In genomic region chr9:133342083-133342406, GRCh38 we compare ENCODE assay signal across 14 cellular contexts. TPM values are rescaled to one million over a fixed set of nuclear protein-coding genes. Genes with fewer than 3 reads are reported as not detected.
DNase-seq lines count a peak whose midpoint lies in the region; ATAC-seq, FAIRE-seq and TF ChIP-seq lines count a peak whose summit lies in the region.
"Had no signal": no experiment of that assay in that cellular context is flagged by ENCODE, and none has a peak within 500 bp of the region (broad histone marks: within the 10 kb centered on the region; RNA-seq: fewer than 3 reads in every experiment).

No MANE protein-coding gene starts in this region.

- H4K20me1 ChIP-seq in HCT116 (ENCODE audit: insufficient read depth), result no peaks in the 10 kb centered on the region
- peaks cover 2% of the 10 kb centered on the region; the same call in 1 of the 2 replicates for H4K20me1 ChIP-seq in K562 (replicated peaks; ENCODE audit: control insufficient read depth, insufficient read depth, low read length)
- no peaks in the 10 kb centered on the region for H4K20me1 ChIP-seq in hepatocyte (ENCODE audit: insufficient read depth, poor library complexity, severe bottlenecking)

- no peaks in the 10 kb centered on the region for H3K27me3 ChIP-seq in HCT116 (ENCODE audit: insufficient read depth, low read length)
- no peaks in the 10 kb centered on the region for H3K27me3 ChIP-seq in K562 (ENCODE audit: control insufficient read depth in 2 of 2, insufficient read depth in 2 of 2, low read length in 2 of 2)
- H3K27me3 ChIP-seq in hepatocyte, result no peaks in the 10 kb centered on the region

- DNase-seq in HCT116 (ENCODE audit: low read depth, low spot score) (no peak), K562 (ENCODE audit: extremely low read depth in 1 of 4, low spot score in 3 of 4) (no peak), memory B cell (ENCODE audit: low spot score in 2 of 2) (no peak), T-cell (no peak), hepatocyte (ENCODE audit: low spot score) (no peak), NCI-H2029 treated with DMSO at 0.1 percent for 48 hours (lab: John Stamatoyannopoulos, UW) (no peak), MV-4-11 (lab: John Stamatoyannopoulos, UW) (no peak)
- DNase-seq: naive thymus-derived CD8-positive, alpha-beta T cell; NCI-H510A; stimulated activated naive CD4-positive, alpha-beta T cell treated with Interleukin-2 at 50 U/mL for 16 hours; SW 1271 had no signal

- H3K4me3 Mint-ChIP-seq in memory B cell (no peak overlapping the region), T-cell (no peak overlapping the region)

- no TSS peak for BruUV-seq in HCT116 (replicated peaks; lab: Mats Ljungman, UMichigan)
- BruUV-seq in K562 (replicated peaks; lab: Mats Ljungman, UMichigan), result no TSS peak

- H2AFZ ChIP-seq in HCT116 (ENCODE audit: low read depth, low read length, poor library complexity, severe bottlenecking) (no peak overlapping the region), K562 (ENCODE audit: low read depth, low read length) (no peak overlapping the region), hepatocyte (no peak overlapping the region)

- no peaks in the 10 kb centered on the region for H3K9me2 ChIP-seq in HCT116 (ENCODE audit: insufficient read depth)
- H3K9me2 ChIP-seq in hepatocyte (replicated peaks; ENCODE audit: insufficient read depth), result no peaks in the 10 kb centered on the region

- TF ChIP-seq CTCF in C4-2B (conservative IDR thresholded peaks at IDR 0.05) (peak; percentile 24; the same call in 1 of the 2 replicates), HCT116 (IDR thresholded peaks at IDR 0.05 in 2 of 3, conservative IDR thresholded peaks at IDR 0.05 in 1 of 3; ENCODE audit: borderline replicate concordance in 1 of 3, insufficient read depth in 1 of 3, low read depth in 2 of 3, low read length in 2 of 3) (peak in 2 of 3 experiments; percentile 50 to 66; a peak in 4 of 6 replicates), K562 (IDR thresholded peaks at IDR 0.05 in 2 of 3, conservative IDR thresholded peaks at IDR 0.05 in 1 of 3; ENCODE audit: insufficient read depth in 2 of 3, low read depth in 1 of 3, low read length in 3 of 3) (peak; percentile 24 to 43 (median 30); a peak in 3 of 6 replicates), hepatocyte (IDR thresholded peaks at IDR 0.05; ENCODE audit: poor library complexity) (no peak)

- H3K4me2 ChIP-seq in HCT116 (ENCODE audit: low read length), result no peak overlapping the region
- no peak overlapping the region for H3K4me2 ChIP-seq in K562 (ENCODE audit: insufficient read depth, low read length)
- H3K4me2 ChIP-seq in hepatocyte, result no peak overlapping the region

- H3K4me1 ChIP-seq in HCT116 (ENCODE audit: control insufficient read depth in 1 of 2, insufficient read depth in 2 of 2, low read length in 2 of 2) (peaks cover 8 to 11% of the 10 kb centered on the region in 2 experiments), K562 (replicated peaks in 1 of 2; ENCODE audit: control insufficient read depth in 2 of 2, insufficient read depth in 2 of 2, low read length in 2 of 2) (peaks cover 10 to 31% of the 10 kb centered on the region in 2 experiments; a peak in 4 of 5 replicates), hepatocyte (ENCODE audit: insufficient read depth) (no peaks in the 10 kb centered on the region)

- ATAC-seq in HCT116 (peak; percentile 72), K562 (peak; percentile 48), memory B cell (ENCODE audit: low read depth) (no peak), T-cell (replicated peaks in 1 of 4) (no peak)
- ATAC-seq: naive thymus-derived CD8-positive, alpha-beta T cell had no signal

- TF ChIP-seq RAD21 in HCT116 (IDR thresholded peaks at IDR 0.05; ENCODE audit: low read depth) (no peak), K562 (CRISPR knock-in tag; conservative IDR thresholded peaks at IDR 0.05 in 1 of 2, IDR thresholded peaks at IDR 0.05 in 1 of 2) (no peak)

- H3K27ac Mint-ChIP-seq in memory B cell (peak overlapping the region; percentile 84), T-cell (no peak overlapping the region)

- H3K27ac ChIP-seq in C4-2B, result no peak overlapping the region
- peak overlapping the region; percentile 8; the same call in 1 of the 2 replicates for H3K27ac ChIP-seq in HCT116 (ENCODE audit: low read depth, low read length)
- no peak overlapping the region for H3K27ac ChIP-seq in K562 (ENCODE audit: extremely low read depth, low read depth, low read length)
- no peak overlapping the region for H3K27ac ChIP-seq in hepatocyte

- H3K9me1 ChIP-seq in K562 (ENCODE audit: control insufficient read depth, insufficient read depth, low read length), result no peaks in the 10 kb centered on the region

- H3K36me3 Mint-ChIP-seq in memory B cell (peaks cover 31% of the 10 kb centered on the region), T-cell (peaks cover 33% of the 10 kb centered on the region)

- 78% methylated on average over 6 of the region's 12 CpGs for WGBS in K562 (ENCODE audit: insufficient coverage, low coverage, missing lambda C conversion rate)
- WGBS in hepatocyte (ENCODE audit: low lambda C conversion rate, missing lambda C conversion rate), result 82% methylated on average over 12 of the region's 12 CpGs

- H3K27me3 Mint-ChIP-seq in memory B cell (no peaks in the 10 kb centered on the region), T-cell (no peaks in the 10 kb centered on the region)
- H3K27me3 Mint-ChIP-seq: naive thymus-derived CD8-positive, alpha-beta T cell had no signal

- no peak for TF ChIP-seq EP300 in K562 (IDR thresholded peaks at IDR 0.05; ENCODE audit: low read length)

- intact Hi-C loops in HCT116 (cut with micrococcal nuclease), result no loop called here
- intact Hi-C loops in K562 (cut with micrococcal nuclease), result no loop called here

- POLR2A ChIA-PET in HCT116 (lab: Charles Lee), result interaction anchor here (1.0 kb wide), 1 partner anchor 14 kb away, joined by 4 read pairs; the partner anchor contains the start of genes SURF1 and SURF2
- POLR2A ChIA-PET in K562 (lab: Yijun Ruan, JAX), result interaction anchor here (0.5 to 1.8 kb wide), 5 partner anchors 12 to 108 kb away, joined by 3 to 5 read pairs (median 3); no protein-coding TSS in a partner anchor
- POLR2A ChIA-PET in T-cell (lab: Charles Lee), result no interaction called here

- H3K36me3 ChIP-seq in HCT116 (ENCODE audit: control insufficient read depth in 1 of 2, insufficient read depth in 2 of 2, low read length in 2 of 2) (peaks cover 33 to 45% of the 10 kb centered on the region in 2 experiments), K562 (ENCODE audit: control insufficient read depth, insufficient read depth, low read length) (peaks cover 83% of the 10 kb centered on the region), hepatocyte (replicated peaks; ENCODE audit: insufficient read depth, low read depth) (no peaks in the 10 kb centered on the region)

- H3K9ac ChIP-seq in HCT116 (ENCODE audit: low read length), result no peak overlapping the region
- H3K9ac ChIP-seq in K562 (ENCODE audit: insufficient read depth in 1 of 2, low read depth in 2 of 2, low read length in 2 of 2), result peak overlapping the region in 1 of 2 experiments; percentile 80; a peak in 1 of 4 replicates

- no peak for FAIRE-seq in K562 (lab: Jason Lieb, UNC)
- FAIRE-seq: G401.6, H54 had no signal

- in situ Hi-C loops in K562 (cut with MboI), result no loop called here

- H3K4me3 ChIP-seq in HCT116 (replicated peaks in 1 of 2; ENCODE audit: low read depth in 1 of 2, low read length in 2 of 2) (no peak overlapping the region), K562 (no peak overlapping the region), hepatocyte (no peak overlapping the region)

- H3K4me1 Mint-ChIP-seq in memory B cell (peaks cover 42% of the 10 kb centered on the region), T-cell (peaks cover 26 to 58% (median 45%) of the 10 kb centered on the region in 3 donors)

- TF ChIP-seq POLR2A in HCT116 (IDR thresholded peaks at IDR 0.05; ENCODE audit: borderline replicate concordance, extremely low read depth, insufficient read depth, insufficient read length) (no peak), K562 (conservative IDR thresholded peaks at IDR 0.05) (no peak)

- H3K9me3 ChIP-seq in HCT116 (ENCODE audit: control insufficient read depth in 1 of 2, insufficient read depth in 1 of 2, low read depth in 1 of 2, low read length in 2 of 2), result no peaks in the 10 kb centered on the region
- no peaks in the 10 kb centered on the region for H3K9me3 ChIP-seq in K562 (replicated peaks; ENCODE audit: control insufficient read depth, insufficient read depth, low read depth, low read length)
- no peaks in the 10 kb centered on the region for H3K9me3 ChIP-seq in hepatocyte (ENCODE audit: low read depth)

- H3K79me2 ChIP-seq in HCT116 (ENCODE audit: insufficient read depth, low read length) (peaks cover 19% of the 10 kb centered on the region), K562 (ENCODE audit: control insufficient read depth, insufficient read depth, low read length) (peaks cover 18% of the 10 kb centered on the region), hepatocyte (peaks cover 17% of the 10 kb centered on the region)

- H3K9me3 Mint-ChIP-seq in memory B cell (no peaks in the 10 kb centered on the region), T-cell (no peaks in the 10 kb centered on the region)
- H3K9me3 Mint-ChIP-seq: naive thymus-derived CD8-positive, alpha-beta T cell had no signal

- RAD21 ChIA-PET in HCT116 (lab: Charles Lee; ENCODE audit: low non-redundant PET in 1 of 2, low total read pairs in 2 of 2, uncharacterized antibody in 2 of 2, unreplicated experiment in 2 of 2), result no interaction called here

- CTCF ChIA-PET in HCT116 (lab: Charles Lee) (interaction anchor here (0.7 to 1.1 kb wide), 3 partner anchors 9 to 156 kb away, joined by 3 read pairs; no protein-coding TSS in a partner anchor), K562 (lab: Yijun Ruan, JAX; ENCODE audit: low intra/inter-chr PET ratio) (no interaction called here), T-cell (lab: Charles Lee) (interaction anchor here in 1 of 2 donors (1.0 to 1.2 kb wide), 2 partner anchors 29 to 312 kb away, joined by 3 read pairs; partner anchors contain the start of gene GTF3C5)

RNA-seq across cellular contexts. Expression of gene MED22, which starts 5.9 kb away (rescaled TPM):
- total RNA-seq in HCT116 (2021; ENCODE audit: unreplicated experiment) (18.6 TPM), K562 (2014; rRNA removed) (27.2 and 28.0 TPM in 2 replicates), K562 (2014; rRNA removed; fragmentation: Illumina TruSeq; extraction: Trizol) (7.7 and 9.4 TPM in 2 replicates), K562 (2015; rRNA removed; fragmentation: Illumina TruSeq; extraction: Trizol) (22.3 and 22.6 TPM in 2 replicates), K562 (2021) (32.4 and 35.6 TPM in 2 replicates), T-cell (10 to 100 TPM; 25.9 to 44.8 (median 40.7) TPM), hepatocyte (15.3 and 18.8 TPM in 2 replicates)
- polyA plus RNA-seq in HCT116 (2012), result 12.2 and 16.5 TPM in 2 replicates
- total RNA-seq in K562 (2011; cell fraction: chromatin; rRNA removed; ENCODE audit: low replicate concordance), result 32.2 and 75.9 TPM in 2 replicates
- total RNA-seq in K562 (2011; cell fraction: nucleolus; rRNA removed), result 43.3 and 44.7 TPM in 2 replicates
- total RNA-seq in K562 (2011; cell fraction: nucleoplasm; rRNA removed), result 40.6 and 56.1 TPM in 2 replicates
- polyA plus RNA-seq in K562 (2011; rRNA removed) (23.4 and 33.6 TPM in 2 replicates), K562 (2014; fragmentation: Illumina TruSeq; extraction: Trizol) (15.5 and 23.8 TPM in 2 replicates), K562 (2014; fragmentation: Nextera tagmentation; extraction: Ambion mirVana) (1 to 10 TPM in 1 of 2 experiments, under 1 TPM in 1; 0.73 to 1.4 TPM), K562 (2014; rRNA removed) (32.6 and 34.8 TPM in 2 replicates), hepatocyte (18.7 and 23.4 TPM in 2 replicates)
- 28.9 and 48.4 TPM in 2 replicates for polyA plus RNA-seq in K562 (2011; cell fraction: cytosol; rRNA removed)
- polyA plus RNA-seq in K562 (2011; cell fraction: nucleus; rRNA removed), result 91.8 and 102 TPM in 2 replicates
- 24.0 and 26.3 TPM in 2 replicates for polyA plus RNA-seq in K562 (2012)
- 12.6 and 25.7 TPM in 2 replicates for polyA minus RNA-seq in K562 (2011; rRNA and poly(A)+ RNA removed)
- polyA minus RNA-seq in K562 (2011; cell fraction: cytosol; rRNA and poly(A)+ RNA removed), result 16.2 and 27.5 TPM in 2 replicates
- 15.6 and 19.2 TPM in 2 replicates for polyA minus RNA-seq in K562 (2011; cell fraction: nucleus; rRNA and poly(A)+ RNA removed)

RNA-seq across cellular contexts. Expression of gene RPL7A, which starts 6.0 kb away (rescaled TPM):
- total RNA-seq in HCT116 (2021; ENCODE audit: unreplicated experiment), result 2,837 TPM
- 3,464 and 3,677 TPM in 2 replicates for polyA plus RNA-seq in HCT116 (2012)
- 435 and 818 TPM in 2 replicates for total RNA-seq in K562 (2011; cell fraction: chromatin; rRNA removed; ENCODE audit: low replicate concordance)
- total RNA-seq in K562 (2011; cell fraction: nucleolus; rRNA removed), result 981 and 1,003 TPM in 2 replicates
- total RNA-seq in K562 (2011; cell fraction: nucleoplasm; rRNA removed), result 983 and 1,497 TPM in 2 replicates
- total RNA-seq in K562 (2014; rRNA removed), result 2,031 and 2,305 TPM in 2 replicates
- total RNA-seq in K562 (2014; rRNA removed; fragmentation: Illumina TruSeq; extraction: Trizol), result 2,847 and 3,141 TPM in 2 replicates
- 3,167 and 3,195 TPM in 2 replicates for total RNA-seq in K562 (2015; rRNA removed; fragmentation: Illumina TruSeq; extraction: Trizol)
- total RNA-seq in K562 (2021), result 2,893 and 3,009 TPM in 2 replicates
- polyA plus RNA-seq in K562 (2011; rRNA removed), result 2,555 and 3,221 TPM in 2 replicates
- polyA plus RNA-seq in K562 (2011; cell fraction: cytosol; rRNA removed), result 2,594 and 3,399 TPM in 2 replicates
- 1,411 and 1,919 TPM in 2 replicates for polyA plus RNA-seq in K562 (2011; cell fraction: nucleus; rRNA removed)
- 2,443 and 5,674 TPM in 2 replicates for polyA plus RNA-seq in K562 (2012)
- 3,627 and 3,760 TPM in 2 replicates for polyA plus RNA-seq in K562 (2014; fragmentation: Illumina TruSeq; extraction: Trizol)
- polyA plus RNA-seq in K562 (2014; fragmentation: Nextera tagmentation; extraction: Ambion mirVana), result 1,000 to 10,000 TPM; 1,935 to 2,418 TPM
- 2,051 and 2,652 TPM in 2 replicates for polyA plus RNA-seq in K562 (2014; rRNA removed)
- polyA minus RNA-seq in K562 (2011; rRNA and poly(A)+ RNA removed), result 2,918 and 2,983 TPM in 2 replicates
- 1,280 and 1,366 TPM in 2 replicates for polyA minus RNA-seq in K562 (2011; cell fraction: cytosol; rRNA and poly(A)+ RNA removed)
- polyA minus RNA-seq in K562 (2011; cell fraction: nucleus; rRNA and poly(A)+ RNA removed), result 400 and 734 TPM in 2 replicates
- 1,000 to 10,000 TPM; 2,623 to 2,692 (median 2,659) TPM for total RNA-seq in T-cell
- 2,138 and 2,226 TPM in 2 replicates for total RNA-seq in hepatocyte
- polyA plus RNA-seq in hepatocyte, result 377 and 404 TPM in 2 replicates

RNA-seq across cellular contexts. Expression of gene SURF6, which starts 6.1 kb away (rescaled TPM):
- total RNA-seq in HCT116 (2021; ENCODE audit: unreplicated experiment) (30.1 TPM), K562 (2014; rRNA removed) (61.3 and 68.3 TPM in 2 replicates), K562 (2014; rRNA removed; fragmentation: Illumina TruSeq; extraction: Trizol) (10.5 and 12.2 TPM in 2 replicates), K562 (2015; rRNA removed; fragmentation: Illumina TruSeq; extraction: Trizol) (30.4 and 31.8 TPM in 2 replicates), K562 (2021) (45.3 and 50.6 TPM in 2 replicates), T-cell (10 to 100 TPM; 18.5 to 35.0 (median 31.1) TPM), hepatocyte (20.2 and 23.4 TPM in 2 replicates)
- 18.8 and 19.3 TPM in 2 replicates for polyA plus RNA-seq in HCT116 (2012)
- 12.6 and 19.9 TPM in 2 replicates for total RNA-seq in K562 (2011; cell fraction: chromatin; rRNA removed; ENCODE audit: low replicate concordance)
- 16.7 and 17.7 TPM in 2 replicates for total RNA-seq in K562 (2011; cell fraction: nucleolus; rRNA removed)
- total RNA-seq in K562 (2011; cell fraction: nucleoplasm; rRNA removed), result 13.4 and 15.6 TPM in 2 replicates
- polyA plus RNA-seq in K562 (2011; rRNA removed) (12.3 and 14.3 TPM in 2 replicates), K562 (2014; fragmentation: Illumina TruSeq; extraction: Trizol) (14.7 and 26.5 TPM in 2 replicates), K562 (2014; fragmentation: Nextera tagmentation; extraction: Ambion mirVana) (1 to 10 TPM; 1.4 to 1.8 TPM), K562 (2014; rRNA removed) (52.7 and 61.5 TPM in 2 replicates), hepatocyte (22.9 and 24.3 TPM in 2 replicates)
- 11.6 and 21.6 TPM in 2 replicates for polyA plus RNA-seq in K562 (2011; cell fraction: cytosol; rRNA removed)
- 17.7 and 31.0 TPM in 2 replicates for polyA plus RNA-seq in K562 (2011; cell fraction: nucleus; rRNA removed)
- 23.2 and 31.5 TPM in 2 replicates for polyA plus RNA-seq in K562 (2012)
- 5.3 TPM in 2 replicates for polyA minus RNA-seq in K562 (2011; rRNA and poly(A)+ RNA removed)
- polyA minus RNA-seq in K562 (2011; cell fraction: cytosol; rRNA and poly(A)+ RNA removed), result 8.6 and 9.6 TPM in 2 replicates
- 5.5 and 8.2 TPM in 2 replicates for polyA minus RNA-seq in K562 (2011; cell fraction: nucleus; rRNA and poly(A)+ RNA removed)

RNA-seq across cellular contexts. Expression of gene SURF1, which starts 14.2 kb away (rescaled TPM):
- total RNA-seq in HCT116 (2021; ENCODE audit: unreplicated experiment) (71.7 TPM), K562 (2014; rRNA removed) (17.9 and 20.8 TPM in 2 replicates), K562 (2014; rRNA removed; fragmentation: Illumina TruSeq; extraction: Trizol) (20.9 and 21.2 TPM in 2 replicates), K562 (2015; rRNA removed; fragmentation: Illumina TruSeq; extraction: Trizol) (15.5 and 16.6 TPM in 2 replicates), K562 (2021) (26.7 and 26.8 TPM in 2 replicates), T-cell (10 to 100 TPM; 33.0 to 58.7 (median 58.3) TPM), hepatocyte (33.9 and 37.4 TPM in 2 replicates)
- polyA plus RNA-seq in HCT116 (2012), result 66.9 and 70.3 TPM in 2 replicates
- 14.8 and 38.0 TPM in 2 replicates for total RNA-seq in K562 (2011; cell fraction: chromatin; rRNA removed; ENCODE audit: low replicate concordance)
- total RNA-seq in K562 (2011; cell fraction: nucleolus; rRNA removed), result 35.1 and 38.5 TPM in 2 replicates
- total RNA-seq in K562 (2011; cell fraction: nucleoplasm; rRNA removed), result 27.0 and 30.6 TPM in 2 replicates
- polyA plus RNA-seq in K562 (2011; rRNA removed) (28.6 and 29.8 TPM in 2 replicates), K562 (2014; fragmentation: Illumina TruSeq; extraction: Trizol) (19.1 and 22.2 TPM in 2 replicates), K562 (2014; fragmentation: Nextera tagmentation; extraction: Ambion mirVana) (10 to 100 TPM; 16.1 to 16.3 TPM), K562 (2014; rRNA removed) (30.4 and 31.3 TPM in 2 replicates), hepatocyte (76.5 and 83.9 TPM in 2 replicates)
- 20.7 and 21.2 TPM in 2 replicates for polyA plus RNA-seq in K562 (2011; cell fraction: cytosol; rRNA removed)
- 52.8 and 56.6 TPM in 2 replicates for polyA plus RNA-seq in K562 (2011; cell fraction: nucleus; rRNA removed)
- 23.6 and 38.1 TPM in 2 replicates for polyA plus RNA-seq in K562 (2012)
- 10.4 and 13.1 TPM in 2 replicates for polyA minus RNA-seq in K562 (2011; rRNA and poly(A)+ RNA removed)
- 6.1 and 6.4 TPM in 2 replicates for polyA minus RNA-seq in K562 (2011; cell fraction: cytosol; rRNA and poly(A)+ RNA removed)
- polyA minus RNA-seq in K562 (2011; cell fraction: nucleus; rRNA and poly(A)+ RNA removed), result 7.0 and 9.7 TPM in 2 replicates

RNA-seq across cellular contexts. Expression of gene SURF2, which starts 14.3 kb away (rescaled TPM):
- total RNA-seq in HCT116 (2021; ENCODE audit: unreplicated experiment) (27.8 TPM), K562 (2014; rRNA removed) (82.5 and 83.0 TPM in 2 replicates), K562 (2014; rRNA removed; fragmentation: Illumina TruSeq; extraction: Trizol) (18.6 and 19.8 TPM in 2 replicates), K562 (2015; rRNA removed; fragmentation: Illumina TruSeq; extraction: Trizol) (37.0 and 37.3 TPM in 2 replicates), K562 (2021) (38.3 and 43.3 TPM in 2 replicates), T-cell (10 to 100 TPM; 17.0 to 25.3 (median 24.9) TPM), hepatocyte (13.2 and 13.6 TPM in 2 replicates)
- 32.2 and 37.2 TPM in 2 replicates for polyA plus RNA-seq in HCT116 (2012)
- total RNA-seq in K562 (2011; cell fraction: chromatin; rRNA removed; ENCODE audit: low replicate concordance), result 2.1 and 4.8 TPM in 2 replicates
- 5.7 and 6.1 TPM in 2 replicates for total RNA-seq in K562 (2011; cell fraction: nucleolus; rRNA removed)
- 3.4 and 7.6 TPM in 2 replicates for total RNA-seq in K562 (2011; cell fraction: nucleoplasm; rRNA removed)
- polyA plus RNA-seq in K562 (2011; rRNA removed) (7.3 and 9.7 TPM in 2 replicates), K562 (2014; fragmentation: Illumina TruSeq; extraction: Trizol) (21.3 and 32.2 TPM in 2 replicates), K562 (2014; fragmentation: Nextera tagmentation; extraction: Ambion mirVana) (10 to 100 TPM in 1 of 2 experiments, 1 to 10 TPM in 1; 5.5 to 10.2 TPM), K562 (2014; rRNA removed) (52.4 and 58.9 TPM in 2 replicates), hepatocyte (22.9 and 25.5 TPM in 2 replicates)
- polyA plus RNA-seq in K562 (2011; cell fraction: cytosol; rRNA removed), result 11.8 and 44.2 TPM in 2 replicates
- polyA plus RNA-seq in K562 (2011; cell fraction: nucleus; rRNA removed), result 6.8 and 14.0 TPM in 2 replicates
- polyA plus RNA-seq in K562 (2012), result 30.9 and 47.7 TPM in 2 replicates
- polyA minus RNA-seq in K562 (2011; rRNA and poly(A)+ RNA removed), result 7.6 TPM in 2 replicates
- 10.3 and 16.3 TPM in 2 replicates for polyA minus RNA-seq in K562 (2011; cell fraction: cytosol; rRNA and poly(A)+ RNA removed)
- 4.1 and 4.2 TPM in 2 replicates for polyA minus RNA-seq in K562 (2011; cell fraction: nucleus; rRNA and poly(A)+ RNA removed)

Comparison
In these comparisons a context has a peak if more than half of its experiments do, and no peak if none do; other contexts are left out.
1. ATAC-seq: peak in HCT116 (single experiment) and K562 (single experiment); none in memory B cell (single experiment) and T-cell (0 of 4).
2. POLR2A ChIA-PET loops: an anchor here in HCT116 (1.0 kb wide) and K562 (0.5 to 1.8 kb wide); none called in T-cell.